8 cellular contexts compared by ENCODE assay signal in the genomic region with DNA sequence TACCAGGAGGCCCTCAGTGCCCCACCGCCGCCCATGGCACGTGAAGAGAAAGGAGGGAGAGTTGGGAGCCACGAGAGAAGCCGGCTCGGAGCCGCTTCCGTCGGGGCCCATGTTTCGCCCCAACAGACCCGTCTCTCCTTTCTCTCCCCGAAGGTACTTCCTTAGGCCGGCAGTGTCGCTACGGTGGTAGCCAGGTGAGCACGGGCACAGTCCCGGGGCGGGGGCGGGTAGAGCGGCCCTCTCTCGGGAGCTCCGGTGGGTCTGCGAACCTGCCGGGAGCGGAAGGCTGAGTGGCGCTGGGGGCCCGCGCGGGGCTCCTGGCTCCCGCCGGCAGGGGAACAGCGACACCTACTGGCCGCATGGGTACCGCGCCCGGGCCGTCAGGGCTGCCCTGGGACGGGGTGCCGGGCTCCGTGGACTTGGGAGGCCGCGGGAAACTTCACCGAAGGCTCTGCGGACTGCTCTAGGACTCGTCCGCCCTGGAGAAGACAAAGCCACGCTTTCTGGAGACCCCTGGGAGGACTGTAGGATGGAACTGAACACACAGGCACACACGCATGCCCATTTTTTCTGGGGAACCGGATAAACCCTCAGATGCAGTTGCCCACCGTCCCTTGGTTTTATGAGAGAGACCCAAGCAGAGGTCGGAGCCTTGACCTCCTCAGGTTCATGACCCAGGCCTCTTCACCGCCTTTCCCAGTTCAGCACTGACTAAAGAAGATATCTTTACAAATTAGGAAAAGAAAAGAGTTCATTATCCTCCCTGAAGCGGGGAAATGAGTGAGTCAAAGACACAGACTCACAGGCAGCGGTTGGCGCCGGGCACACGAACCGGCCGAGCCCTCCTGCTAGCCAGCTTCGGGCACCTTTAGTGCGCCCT.
DNase-seq lines count a peak whose midpoint lies in the region; ATAC-seq and TF ChIP-seq lines count a peak whose summit lies in the region.

No MANE protein-coding gene starts in this region.

- H3K4me3 ChIP-seq in epithelial cell of esophagus (ENCODE audit: low read length), result peak overlapping the region; percentile 7

- peak; percentile 83 for DNase-seq in Ammon's horn (ENCODE audit: low spot score)
- peak; percentile 57 for DNase-seq in NCI-H774 (lab: John Stamatoyannopoulos, UW)
- peak; percentile 51 for DNase-seq in activated CD8-positive, alpha-beta memory T cell treated with anti-CD3 and anti-CD28 coated beads, Interleukin-2, amount 50 U/mL, for 24 hours (ENCODE audit: extremely low read depth)
- DNase-seq in epithelial cell of esophagus (ENCODE audit: low read depth), result peak; percentile 52
- DNase-seq in myocyte (ENCODE audit: low read depth), result peak; percentile 59
- DNase-seq in stimulated activated CD8-positive, alpha-beta memory T cell treated with anti-CD3 and anti-CD28 coated beads, Interleukin-7, amount 100 ng/mL, for 24 hours (ENCODE audit: low read depth), result peak; percentile 75

- ATAC-seq in GM19025 (IDR thresholded peaks at IDR 0.05; ENCODE audit: low read depth, unreplicated experiment) (peak; percentile 66), HG03159 (IDR thresholded peaks at IDR 0.05; ENCODE audit: unreplicated experiment) (peak; percentile 83)

- peak; percentile 64 for TF ChIP-seq CTCF in epithelial cell of esophagus (IDR thresholded peaks at IDR 0.05; ENCODE audit: insufficient read depth, low read depth, low read length, missing control alignments)

Comparison
In these comparisons a context has a peak if more than half of its experiments do, and no peak if none do; other contexts are left out.
1. Peak in every context shown above with its lines: DNase-seq, ATAC-seq and H3K4me3 ChIP-seq.